ENCODE assay signal across 19 cellular contexts in genomic region chr17:17087424-17088103, GRCh38. TPM values are rescaled to one million over a fixed set of nuclear protein-coding genes. Genes with fewer than 3 reads are reported as not detected.
A peak's percentile ranks its signal among the peaks of the same experiment; 100 is the strongest.
DNase-seq lines count a peak whose midpoint lies in the region; ATAC-seq, FAIRE-seq and TF ChIP-seq lines count a peak whose summit lies in the region.
"Had no signal": no experiment of that assay in that cellular context is flagged by ENCODE, and none has a peak within 500 bp of the region (broad histone marks: within the 10 kb centered on the region; RNA-seq: fewer than 3 reads in every experiment).

No MANE protein-coding gene starts in this region.

- intact Hi-C loops in activated CD8-positive, alpha-beta T cell treated with anti-CD3 and anti-CD28 coated beads for 36 hours (cut with micrococcal nuclease): no loop called here
- intact Hi-C loops in Right ventricle myocardium superior (cut with DNase I): no loop called here

- ATAC-seq in A549 (peak; percentile 17 to 21; a peak in 4 of 6 replicates), Right ventricle myocardium superior (ENCODE audit: poor library complexity) (peak; percentile 84), HG03159 (IDR thresholded peaks at IDR 0.05; ENCODE audit: unreplicated experiment) (no peak)
- no peak for ATAC-seq in activated CD8-positive, alpha-beta T cell treated with anti-CD3 and anti-CD28 coated beads for 36 hours
- ATAC-seq: naive thymus-derived CD4-positive, alpha-beta T cell had no signal

- H2BK15ac ChIP-seq in neuronal stem cell (ENCODE audit: low read length): no peak overlapping the region

- no peaks in the 10 kb centered on the region for H3K9me3 Mint-ChIP-seq in activated CD8-positive, alpha-beta T cell treated with anti-CD3 and anti-CD28 coated beads for 36 hours
- H3K9me3 Mint-ChIP-seq: activated CD4-positive, alpha-beta memory T cell treated with anti-CD3 and anti-CD28 coated beads, Interleukin-2, amount 10 ng/mL, durations not matched to agents 7 days and 5 days; activated naive CD4-positive, alpha-beta T cell treated with anti-CD3 and anti-CD28 coated beads, Interleukin-2, amount 50 U/mL, for 72 hours had no signal

- peak overlapping the region in 1 of 2 experiments; percentile 32; a peak in 4 of 6 replicates for H3K27ac ChIP-seq in A549
- H3K27ac ChIP-seq in neuronal stem cell (replicated peaks; ENCODE audit: low read length): no peak overlapping the region
- H3K27ac ChIP-seq: coronary artery had no signal

- TF ChIP-seq CTCF in A549 (IDR thresholded peaks at IDR 0.05) (no peak), GM20000 (IDR thresholded peaks at IDR 0.05; ENCODE audit: extremely low read depth, missing control alignments) (no peak)
- TF ChIP-seq CTCF in activated CD8-positive, alpha-beta T cell treated with anti-CD3 and anti-CD28 coated beads for 36 hours (IDR thresholded peaks at IDR 0.05): no peak

- no peak overlapping the region for H2BK12ac ChIP-seq in neuronal stem cell (ENCODE audit: low read length)

- no peak overlapping the region for H3K4me3 Mint-ChIP-seq in activated CD8-positive, alpha-beta T cell treated with anti-CD3 and anti-CD28 coated beads for 36 hours
- H3K4me3 Mint-ChIP-seq: activated CD4-positive, alpha-beta memory T cell treated with anti-CD3 and anti-CD28 coated beads, Interleukin-2, amount 10 ng/mL, durations not matched to agents 7 days and 5 days; naive thymus-derived CD4-positive, alpha-beta T cell had no signal

- H3K27me3 ChIP-seq in neuronal stem cell (ENCODE audit: control insufficient read depth in 3 of 3, insufficient read depth in 3 of 3, low read depth in 1 of 3, low read length in 3 of 3): no peaks in the 10 kb centered on the region

- no peaks in the 10 kb centered on the region for H3K27me3 Mint-ChIP-seq in activated CD8-positive, alpha-beta T cell treated with anti-CD3 and anti-CD28 coated beads for 36 hours
- H3K27me3 Mint-ChIP-seq: activated CD4-positive, alpha-beta memory T cell treated with anti-CD3 and anti-CD28 coated beads, Interleukin-2, amount 10 ng/mL, durations not matched to agents 7 days and 5 days; naive thymus-derived CD4-positive, alpha-beta T cell had no signal

- H2AK5ac ChIP-seq in neuronal stem cell (ENCODE audit: low read depth, low read length): no peak overlapping the region

- H3K18ac ChIP-seq in neuronal stem cell (ENCODE audit: low read length): no peak overlapping the region

- H3K4me1 ChIP-seq in A549 (peaks cover 72% of the 10 kb centered on the region), neuronal stem cell (ENCODE audit: control insufficient read depth in 2 of 2, insufficient read depth in 1 of 2, low read depth in 1 of 2, low read length in 2 of 2) (peaks cover 0 to 9% of the 10 kb centered on the region in 2 donors)

- H3K23ac ChIP-seq in neuronal stem cell (ENCODE audit: low read depth, low read length, poor library complexity): no peak overlapping the region

- H3K27ac Mint-ChIP-seq in activated CD8-positive, alpha-beta T cell treated with anti-CD3 and anti-CD28 coated beads for 36 hours: peak overlapping the region; percentile 32
- H3K27ac Mint-ChIP-seq: activated CD4-positive, alpha-beta memory T cell treated with anti-CD3 and anti-CD28 coated beads, Interleukin-2, amount 10 ng/mL, durations not matched to agents 7 days and 5 days had no signal

- H3K9ac ChIP-seq in neuronal stem cell (ENCODE audit: low read depth, low read length, poor library complexity): no peak overlapping the region

- no peak overlapping the region for H2AFZ ChIP-seq in neuronal stem cell (ENCODE audit: low read length)

- H3K36me3 ChIP-seq in neuronal stem cell (replicated peaks in 1 of 2; ENCODE audit: control insufficient read depth in 2 of 2, insufficient read depth in 2 of 2, low read length in 2 of 2): peaks cover 12 to 68% of the 10 kb centered on the region in 2 donors

- no peak overlapping the region for H3K14ac ChIP-seq in neuronal stem cell (ENCODE audit: low read length)

- TF ChIP-seq RAD21 in A549 (conservative IDR thresholded peaks at IDR 0.05 in 1 of 2, IDR thresholded peaks at IDR 0.05 in 1 of 2): no peak

- peaks cover 36% of the 10 kb centered on the region for H3K4me1 Mint-ChIP-seq in activated CD8-positive, alpha-beta T cell treated with anti-CD3 and anti-CD28 coated beads for 36 hours (ENCODE audit: low read depth)

- H3K4ac ChIP-seq in neuronal stem cell (ENCODE audit: low read length): no peak overlapping the region

- TF ChIP-seq EP300 in A549 (IDR thresholded peaks at IDR 0.05): no peak

- no peak overlapping the region for H3K4me3 ChIP-seq in A549
- H3K4me3 ChIP-seq in neuronal stem cell (ENCODE audit: low read length in 2 of 2): no peak overlapping the region
- H3K4me3 ChIP-seq: coronary artery had no signal

- 84% methylated on average over 13 of the region's 13 CpGs for WGBS in A549 (ENCODE audit: missing lambda C conversion rate)
- no CpG with 5 or more reads among the region's 13 CpGs for WGBS in neuronal stem cell (ENCODE audit: extremely low coverage in 2 of 2, insufficient read length in 2 of 2, insufficient replicate concordance in 1 of 2), 2 donors

- CTCF ChIA-PET in A549 (lab: Yijun Ruan, JAX): interaction anchor here (0.6 to 1.6 kb wide), 5 partner anchors 13 to 91 kb away, joined by 3 to 6 read pairs (median 4); no protein-coding TSS in a partner anchor
- CTCF ChIA-PET in activated CD8-positive, alpha-beta T cell treated with anti-CD3 and anti-CD28 coated beads for 36 hours (lab: Charles Lee): interaction anchor here (1.4 kb wide), 1 partner anchor 42 kb away, joined by 3 read pairs; no protein-coding TSS in a partner anchor

- H3K9me3 ChIP-seq in A549: no peaks in the 10 kb centered on the region
- H3K9me3 ChIP-seq in neuronal stem cell (replicated peaks in 1 of 2; ENCODE audit: control insufficient read depth in 2 of 2, insufficient read depth in 1 of 2, low read depth in 1 of 2, low read length in 2 of 2): no peaks in the 10 kb centered on the region

- POLR2A ChIA-PET in A549 (lab: Yijun Ruan, JAX): interaction anchor here (0.6 kb wide), 1 partner anchor 81 kb away, joined by 10 read pairs; no protein-coding TSS in a partner anchor
- POLR2A ChIA-PET in activated CD8-positive, alpha-beta T cell treated with anti-CD3 and anti-CD28 coated beads for 36 hours (lab: Charles Lee): no interaction called here

- no peak overlapping the region for H2BK120ac ChIP-seq in neuronal stem cell (ENCODE audit: low read depth, low read length)

- TF ChIP-seq POLR2A in A549 (IDR thresholded peaks at IDR 0.05; ENCODE audit: low read length): no peak

- no peak overlapping the region for H2BK5ac ChIP-seq in neuronal stem cell (ENCODE audit: low read length)

- no peak overlapping the region for H4K91ac ChIP-seq in neuronal stem cell (ENCODE audit: low read depth, low read length, poor library complexity)

- no peak overlapping the region for H4K8ac ChIP-seq in neuronal stem cell (ENCODE audit: low read depth, low read length)

- DNase-seq in A549 (ENCODE audit: low read depth in 1 of 2, low spot score in 1 of 2): no peak
- DNase-seq in activated CD8-positive, alpha-beta T cell treated with anti-CD3 and anti-CD28 coated beads for 36 hours: no peak
- no peak for DNase-seq in Right ventricle myocardium superior
- DNase-seq in occipital lobe (lab: John Stamatoyannopoulos, UW): peak; percentile 31
- DNase-seq in DMS79 treated with DMSO at 0.1 percent for 48 hours (lab: John Stamatoyannopoulos, UW): no peak
- no peak for DNase-seq in neuronal stem cell (ENCODE audit: low spot score)
- no peak for DNase-seq in GM20000 (ENCODE audit: low spot score)
- DNase-seq: activated CD4-positive, alpha-beta memory T cell treated with anti-CD3 and anti-CD28 coated beads, Interleukin-2, amount 10 ng/mL, durations not matched to agents 7 days and 5 days; DND-41; naive thymus-derived CD4-positive, alpha-beta T cell; NCI-H226; stimulated activated CD8-positive, alpha-beta memory T cell treated with anti-CD3 and anti-CD28 coated beads, Interleukin-4, amount 100 ng/mL, for 48 hours; T-helper 2 cell had no signal

- no peak for FAIRE-seq in A549 (lab: Jason Lieb, UNC)
- FAIRE-seq: GM12892, H1, urothelium cell line had no signal

- peaks cover 4% of the 10 kb centered on the region for H3K36me3 Mint-ChIP-seq in activated CD8-positive, alpha-beta T cell treated with anti-CD3 and anti-CD28 coated beads for 36 hours (ENCODE audit: low read depth)
- H3K36me3 Mint-ChIP-seq: activated naive CD4-positive, alpha-beta T cell treated with anti-CD3 and anti-CD28 coated beads, Interleukin-2, amount 50 U/mL, for 72 hours had no signal

- peaks cover 3% of the 10 kb centered on the region for H3K79me1 ChIP-seq in neuronal stem cell (ENCODE audit: low read depth, low read length)

- H3K4me2 ChIP-seq in A549 (no peak overlapping the region), neuronal stem cell (ENCODE audit: insufficient read depth, low read length, poor library complexity, severe bottlenecking) (no peak overlapping the region)

TF ChIP-seq in A549, 52 proteins besides CTCF, POLR2A, EP300 and RAD21 (continues in another document):
- TF ChIP-seq CHD4 (IDR thresholded peaks at IDR 0.05; ENCODE audit: borderline replicate concordance) (no peak), NR3C1 (IDR thresholded peaks at IDR 0.05) (no peak), HDAC2 (IDR thresholded peaks at IDR 0.05) (no peak), PBX3 (IDR thresholded peaks at IDR 0.05) (no peak), PHF8 (IDR thresholded peaks at IDR 0.05; ENCODE audit: borderline replicate concordance, low read depth) (no peak), MAX (IDR thresholded peaks at IDR 0.05) (no peak), CBX8 (IDR thresholded peaks at IDR 0.05) (no peak)

RNA-seq across cellular contexts. Expression of gene MPRIP, which starts 45.3 kb away (rescaled TPM):
- polyA plus RNA-seq in A549 (2011; rRNA removed) (147 and 200 TPM in 2 replicates), A549 (2017; fragmentation: RNase III; extraction: RNeasy Plus Mini Kit Qiagen cat#74134 plus additional on column Dnase treatment) (192 to 240 TPM (median 228 TPM) in 3 replicates)
- polyA plus RNA-seq in A549 (2012; cell fraction: cytosol; rRNA removed): 170 and 183 TPM in 2 replicates
- polyA plus RNA-seq in A549 (2012; cell fraction: nucleus; rRNA removed): 347 and 385 TPM in 2 replicates
- 215 and 250 TPM in 2 replicates for polyA minus RNA-seq in A549 (2011; rRNA and poly(A)+ RNA removed)
- total RNA-seq in activated CD8-positive, alpha-beta T cell treated with anti-CD3 and anti-CD28 coated beads for 36 hours: 100 to 1,000 TPM; 132 to 135 TPM
- total RNA-seq in Right ventricle myocardium superior (280 TPM), occipital lobe (126 TPM)
- 67.7 TPM for polyA plus RNA-seq in neuronal stem cell (2013, experiment 1 of 2)
- polyA plus RNA-seq in neuronal stem cell (2013, experiment 2 of 2): 72.4 TPM

Comparison
In these comparisons a context has a peak if more than half of its experiments do, and no peak if none do; other contexts are left out.
1. ATAC-seq: peak in A549 (2 of 2) and Right ventricle myocardium superior (single experiment); none in activated CD8-positive, alpha-beta T cell treated with anti-CD3 and anti-CD28 coated beads for 36 hours (single experiment) and HG03159 (single experiment).